24 cellular contexts compared by ENCODE assay signal in genomic region chr9:130975932-130976841, GRCh38. TPM values are rescaled to one million over a fixed set of nuclear protein-coding genes. Genes with fewer than 3 reads are reported as not detected.
DNase-seq lines count a peak whose midpoint lies in the region; ATAC-seq, FAIRE-seq and TF ChIP-seq lines count a peak whose summit lies in the region.
"Had no signal": no experiment of that assay in that cellular context is flagged by ENCODE, and none has a peak within 500 bp of the region (broad histone marks: within the 10 kb centered on the region; RNA-seq: fewer than 3 reads in every experiment).

No MANE protein-coding gene starts in this region.

- H4K91ac ChIP-seq in IMR-90 (ENCODE audit: insufficient read depth, low read depth, low read length) = no peak overlapping the region

- TF ChIP-seq POLR2A in IMR-90 (IDR thresholded peaks at IDR 0.05; ENCODE audit: low read depth, low read length) (no peak), K562 (conservative IDR thresholded peaks at IDR 0.05) (no peak), gastrocnemius medialis (IDR thresholded peaks at IDR 0.05) (no peak)

- no peak overlapping the region for H3K23ac ChIP-seq in IMR-90 (ENCODE audit: low read depth, low read length)

- peaks cover 61% of the 10 kb centered on the region for H3K27me3 ChIP-seq in IMR-90 (ENCODE audit: control insufficient read depth, insufficient read depth, low read length)
- H3K27me3 ChIP-seq in K562 (ENCODE audit: control insufficient read depth in 2 of 2, insufficient read depth in 2 of 2, low read length in 2 of 2) = peaks cover 81 to 97% of the 10 kb centered on the region in 2 experiments
- peaks cover 17 to 24% (median 18%) of the 10 kb centered on the region in 3 donors for H3K27me3 ChIP-seq in gastrocnemius medialis
- H3K27me3 ChIP-seq: BLaER1 treated with 17β-estradiol and CSF1 and Interleukin-3, amounts not matched to agents 10 nM and 100 nM had no signal

- no peaks in the 10 kb centered on the region for H3K9me3 Mint-ChIP-seq in natural killer cell treated with Interleukin-12 subunit alpha and Interleukin-12 subunit beta and Interleukin-15 and Interleukin-18, amount 100 ng/mL, for 72 hours
- no peaks in the 10 kb centered on the region for H3K9me3 Mint-ChIP-seq in natural killer cell
- H3K9me3 Mint-ChIP-seq in activated T-helper 2 cell treated with anti-CD3 and anti-CD28 coated beads, Interferon-gamma antibody, Interleukin-2, Interleukin-4, amounts not matched to agents 10 μg/mL and 5 μg/mL and 100 μg/mL, durations not matched to agents 14 hours and 24 hours and 36 hours = no peaks in the 10 kb centered on the region
- H3K9me3 Mint-ChIP-seq: CD4-positive, alpha-beta T cell; GM23338 had no signal

- no peak overlapping the region for H3K4me3 ChIP-seq in IMR-90 (ENCODE audit: insufficient read depth, low read depth, low read length)
- H3K4me3 ChIP-seq in K562 = no peak overlapping the region
- H3K4me3 ChIP-seq in gastrocnemius medialis = no peak overlapping the region
- H3K4me3 ChIP-seq: A549; BLaER1 treated with 17β-estradiol and CSF1 and Interleukin-3, amounts not matched to agents 10 nM and 100 nM; GM23338 had no signal

- intact Hi-C loops in natural killer cell (cut with micrococcal nuclease) = no loop called here
- intact Hi-C loops in IMR-90 (cut with micrococcal nuclease) = no loop called here
- intact Hi-C loops in K562 (cut with micrococcal nuclease) = no loop called here
- intact Hi-C loops in activated T-helper 2 cell treated with anti-CD3 and anti-CD28 coated beads, Interferon-gamma antibody, Interleukin-2, Interleukin-4, amounts not matched to agents 10 μg/mL and 5 μg/mL and 100 μg/mL, durations not matched to agents 14 hours and 24 hours and 36 hours (cut with micrococcal nuclease) = no loop called here
- intact Hi-C loops in gastrocnemius medialis (cut with DNase I; ENCODE audit: low total_unique reads) = no loop called here

- no peaks in the 10 kb centered on the region for H3K4me1 ChIP-seq in IMR-90 (ENCODE audit: control insufficient read depth, insufficient read depth, low read length)
- peaks cover 0 to 17% of the 10 kb centered on the region in 2 experiments; a peak in 1 of 5 replicates for H3K4me1 ChIP-seq in K562 (replicated peaks in 1 of 2; ENCODE audit: control insufficient read depth in 2 of 2, insufficient read depth in 2 of 2, low read length in 2 of 2)
- no peaks in the 10 kb centered on the region for H3K4me1 ChIP-seq in gastrocnemius medialis
- H3K4me1 ChIP-seq: A549, BE2C had no signal

- FAIRE-seq in K562 (lab: Jason Lieb, UNC) = no peak
- FAIRE-seq: A549, D721Med, G401.6, GM12892 had no signal

- dilution Hi-C loops in IMR-90 (cut with HindIII; ENCODE audit: low sequenced_read_pairs, unreplicated experiment) = no loop called here

- H3K9ac ChIP-seq in IMR-90 (ENCODE audit: low read depth, low read length) (no peak overlapping the region), K562 (ENCODE audit: insufficient read depth in 1 of 2, low read depth in 2 of 2, low read length in 2 of 2) (no peak overlapping the region)
- H3K9ac ChIP-seq: BLaER1 treated with 17β-estradiol and CSF1 and Interleukin-3, amounts not matched to agents 10 nM and 100 nM had no signal

- ATAC-seq in natural killer cell treated with Interleukin-12 subunit alpha and Interleukin-12 subunit beta and Interleukin-15 and Interleukin-18, amount 100 ng/mL, for 72 hours = no peak
- ATAC-seq in natural killer cell (no peak), IMR-90 (ENCODE audit: low read depth) (no peak), K562 (peak; percentile 2), gastrocnemius medialis (no peak), HG02642 (IDR thresholded peaks at IDR 0.05; ENCODE audit: poor library complexity, unreplicated experiment) (no peak)
- ATAC-seq: A549, GM23338 had no signal

- H2BK120ac ChIP-seq in IMR-90 (ENCODE audit: low read depth, low read length) = no peak overlapping the region

- POLR2A ChIA-PET in IMR-90 (lab: Charles Lee; ENCODE audit: unreplicated experiment) = no interaction called here
- POLR2A ChIA-PET in K562 (lab: Yijun Ruan, JAX) = interaction anchor here (0.5 to 4.2 kb wide), 11 partner anchors 9 to 220 kb away, joined by 3 to 86 read pairs (median 5); no protein-coding TSS in a partner anchor

- no peak overlapping the region for H4K8ac ChIP-seq in IMR-90 (ENCODE audit: low read depth in 2 of 2, low read length in 2 of 2)

- no peak overlapping the region for H3K27ac Mint-ChIP-seq in natural killer cell treated with Interleukin-12 subunit alpha and Interleukin-12 subunit beta and Interleukin-15 and Interleukin-18, amount 100 ng/mL, for 72 hours
- no peak overlapping the region for H3K27ac Mint-ChIP-seq in natural killer cell
- no peak overlapping the region for H3K27ac Mint-ChIP-seq in activated T-helper 2 cell treated with anti-CD3 and anti-CD28 coated beads, Interferon-gamma antibody, Interleukin-2, Interleukin-4, amounts not matched to agents 10 μg/mL and 5 μg/mL and 100 μg/mL, durations not matched to agents 14 hours and 24 hours and 36 hours
- H3K27ac Mint-ChIP-seq: CD14-positive monocyte; CD4-positive, alpha-beta T cell; GM23338 had no signal

- TF ChIP-seq EP300 in K562 (IDR thresholded peaks at IDR 0.05; ENCODE audit: low read length) = no peak

- H2AK5ac ChIP-seq in IMR-90 (ENCODE audit: low read depth, low read length) = no peak overlapping the region

- peak; percentile 32 for DNase-seq in natural killer cell treated with Interleukin-12 subunit alpha and Interleukin-12 subunit beta and Interleukin-15 and Interleukin-18, amount 100 ng/mL, for 72 hours (ENCODE audit: low spot score)
- DNase-seq in natural killer cell (no peak), IMR-90 (no peak), K562 (ENCODE audit: extremely low read depth in 1 of 4, low spot score in 3 of 4) (peak; percentile 33 to 68 (median 64)), gastrocnemius medialis (no peak)
- no peak for DNase-seq in activated T-helper 2 cell treated with anti-CD3 and anti-CD28 coated beads, Interferon-gamma antibody, Interleukin-2, Interleukin-4, amounts not matched to agents 10 μg/mL and 5 μg/mL and 100 μg/mL, durations not matched to agents 14 hours and 24 hours and 36 hours (ENCODE audit: low spot score)
- DNase-seq: 8988T; ACHN; AML-193; BE2C; CD4-positive, alpha-beta T cell; CD8-positive, alpha-beta memory T cell; DMS 273 treated with DMSO at 0.1 percent for 48 hours; DMS79; EL; HCEC 1CT had no signal

- TF ChIP-seq CTCF in natural killer cell (IDR thresholded peaks at IDR 0.05) (no peak), IMR-90 (conservative IDR thresholded peaks at IDR 0.05; ENCODE audit: low read depth, low read length) (no peak), K562 (IDR thresholded peaks at IDR 0.05 in 2 of 3, conservative IDR thresholded peaks at IDR 0.05 in 1 of 3; ENCODE audit: insufficient read depth in 2 of 3, low read depth in 1 of 3, low read length in 3 of 3) (no peak), gastrocnemius medialis (IDR thresholded peaks at IDR 0.05 in 4 of 5, conservative IDR thresholded peaks at IDR 0.05 in 1 of 5) (no peak)

- no peaks in the 10 kb centered on the region for H3K36me3 ChIP-seq in IMR-90 (ENCODE audit: control insufficient read depth, insufficient read depth, low read length)
- H3K36me3 ChIP-seq in K562 (ENCODE audit: control insufficient read depth, insufficient read depth, low read length) = no peaks in the 10 kb centered on the region
- H3K36me3 ChIP-seq in gastrocnemius medialis = no peaks in the 10 kb centered on the region
- H3K36me3 ChIP-seq: BE2C; BLaER1 treated with 17β-estradiol and CSF1 and Interleukin-3, amounts not matched to agents 10 nM and 100 nM had no signal

- no peak overlapping the region for H3K4ac ChIP-seq in IMR-90 (ENCODE audit: low read depth, low read length)

- H3K4me3 Mint-ChIP-seq in natural killer cell treated with Interleukin-12 subunit alpha and Interleukin-12 subunit beta and Interleukin-15 and Interleukin-18, amount 100 ng/mL, for 72 hours = no peak overlapping the region
- H3K4me3 Mint-ChIP-seq in natural killer cell = no peak overlapping the region
- H3K4me3 Mint-ChIP-seq in activated T-helper 2 cell treated with anti-CD3 and anti-CD28 coated beads, Interferon-gamma antibody, Interleukin-2, Interleukin-4, amounts not matched to agents 10 μg/mL and 5 μg/mL and 100 μg/mL, durations not matched to agents 14 hours and 24 hours and 36 hours (ENCODE audit: low read depth) = no peak overlapping the region
- H3K4me3 Mint-ChIP-seq: CD14-positive monocyte; CD4-positive, alpha-beta T cell; CD8-positive, alpha-beta memory T cell; GM23338 had no signal

- no peak overlapping the region for H3K56ac ChIP-seq in IMR-90 (ENCODE audit: extremely low read depth, insufficient read depth, low read length)

- H3K27ac ChIP-seq in IMR-90 (ENCODE audit: insufficient read depth, low read length) = no peak overlapping the region
- H3K27ac ChIP-seq in K562 (ENCODE audit: extremely low read depth, low read depth, low read length) = no peak overlapping the region
- H3K27ac ChIP-seq in gastrocnemius medialis = no peak overlapping the region
- H3K27ac ChIP-seq: A549; BLaER1 treated with 17β-estradiol and CSF1 and Interleukin-3, amounts not matched to agents 10 nM and 100 nM had no signal

- H3K79me1 ChIP-seq in IMR-90 (ENCODE audit: low read depth in 1 of 2, low read length in 2 of 2) = no peaks in the 10 kb centered on the region

- WGBS in IMR-90 (ENCODE audit: extremely low coverage in 2 of 2, insufficient read length in 1 of 2), 2 experiments = 89% methylated on average over 9 of the region's 13 CpGs; no CpG with 5 or more reads in 1 of the 2 experiments
- WGBS in K562 (ENCODE audit: insufficient coverage, low coverage, missing lambda C conversion rate) = 2% methylated on average over 13 of the region's 13 CpGs

- no peaks in the 10 kb centered on the region for H3K79me2 ChIP-seq in K562 (ENCODE audit: control insufficient read depth, insufficient read depth, low read length)

- H2BK15ac ChIP-seq in IMR-90 (ENCODE audit: low read depth, low read length) = no peak overlapping the region

- peaks cover 13 to 22% of the 10 kb centered on the region in 2 donors for H3K27me3 Mint-ChIP-seq in natural killer cell treated with Interleukin-12 subunit alpha and Interleukin-12 subunit beta and Interleukin-15 and Interleukin-18, amount 100 ng/mL, for 72 hours
- peaks cover 8 to 16% of the 10 kb centered on the region in 2 donors for H3K27me3 Mint-ChIP-seq in natural killer cell (ENCODE audit: low read depth in 2 of 2)
- H3K27me3 Mint-ChIP-seq in activated T-helper 2 cell treated with anti-CD3 and anti-CD28 coated beads, Interferon-gamma antibody, Interleukin-2, Interleukin-4, amounts not matched to agents 10 μg/mL and 5 μg/mL and 100 μg/mL, durations not matched to agents 14 hours and 24 hours and 36 hours (ENCODE audit: low read depth) = peaks cover 3% of the 10 kb centered on the region

- BruUV-seq in IMR-90 (replicated peaks; lab: Mats Ljungman, UMichigan) (no TSS peak), K562 (replicated peaks; lab: Mats Ljungman, UMichigan) (no TSS peak)

- H3K4me2 ChIP-seq in IMR-90 (ENCODE audit: low read depth, low read length) = no peak overlapping the region
- no peak overlapping the region for H3K4me2 ChIP-seq in K562 (ENCODE audit: insufficient read depth, low read length)
- H3K4me2 ChIP-seq: A549; BLaER1 treated with 17β-estradiol and CSF1 and Interleukin-3, amounts not matched to agents 10 nM and 100 nM; GM23338 had no signal

- in situ Hi-C loops in IMR-90 (cut with MboI; ENCODE audit: low sequenced_read_pairs) = no loop called here
- in situ Hi-C loops in K562 (cut with MboI) = loop anchor here (25.0 kb wide), 1 partner anchor 264 kb away; no protein-coding TSS in a partner anchor
- in situ Hi-C loops in gastrocnemius medialis (cut with MboI; ENCODE audit: low sequenced_read_pairs in 4 of 4) = no loop called here

- H4K5ac ChIP-seq in IMR-90 (ENCODE audit: low read depth, low read length) = no peak overlapping the region

- no peak overlapping the region for H3K14ac ChIP-seq in IMR-90 (replicated peaks; ENCODE audit: low read depth, low read length)

- H2BK5ac ChIP-seq in IMR-90 (ENCODE audit: low read depth, low read length, poor library complexity, severe bottlenecking) = no peak overlapping the region

- H2AK9ac ChIP-seq in IMR-90 (replicated peaks; ENCODE audit: low read depth, low read length, poor library complexity) = peak overlapping the region; percentile 28

- no peaks in the 10 kb centered on the region for H3K36me3 Mint-ChIP-seq in natural killer cell treated with Interleukin-12 subunit alpha and Interleukin-12 subunit beta and Interleukin-15 and Interleukin-18, amount 100 ng/mL, for 72 hours
- no peaks in the 10 kb centered on the region for H3K36me3 Mint-ChIP-seq in natural killer cell
- H3K36me3 Mint-ChIP-seq in activated T-helper 2 cell treated with anti-CD3 and anti-CD28 coated beads, Interferon-gamma antibody, Interleukin-2, Interleukin-4, amounts not matched to agents 10 μg/mL and 5 μg/mL and 100 μg/mL, durations not matched to agents 14 hours and 24 hours and 36 hours (ENCODE audit: low read depth) = no peaks in the 10 kb centered on the region
- H3K36me3 Mint-ChIP-seq: CD14-positive monocyte; CD8-positive, alpha-beta memory T cell had no signal

- H3K18ac ChIP-seq in IMR-90 (ENCODE audit: low read depth, low read length) = no peak overlapping the region

- H2BK20ac ChIP-seq in IMR-90 (ENCODE audit: low read depth, low read length) = no peak overlapping the region

- H2AFZ ChIP-seq in IMR-90 (replicated peaks; ENCODE audit: low read length, poor library complexity) (no peak overlapping the region), K562 (ENCODE audit: low read depth, low read length) (no peak overlapping the region)
- H2AFZ ChIP-seq: GM23338 had no signal

- no peaks in the 10 kb centered on the region for H3K9me3 ChIP-seq in IMR-90 (ENCODE audit: control insufficient read depth, insufficient read depth, low read length)
- no peaks in the 10 kb centered on the region; the same call in 1 of the 2 replicates for H3K9me3 ChIP-seq in K562 (replicated peaks; ENCODE audit: control insufficient read depth, insufficient read depth, low read depth, low read length)
- H3K9me3 ChIP-seq in gastrocnemius medialis = no peaks in the 10 kb centered on the region
- H3K9me3 ChIP-seq: A549; BLaER1 treated with 17β-estradiol and CSF1 and Interleukin-3, amounts not matched to agents 10 nM and 100 nM had no signal

- CTCF ChIA-PET in IMR-90 (lab: Yijun Ruan, JAX) = no interaction called here
- CTCF ChIA-PET in K562 (lab: Yijun Ruan, JAX; ENCODE audit: low intra/inter-chr PET ratio) = no interaction called here

- TF ChIP-seq RAD21 in IMR-90 (IDR thresholded peaks at IDR 0.05; ENCODE audit: low read length) (no peak), K562 (CRISPR knock-in tag; conservative IDR thresholded peaks at IDR 0.05 in 1 of 2, IDR thresholded peaks at IDR 0.05 in 1 of 2) (no peak)

- H4K20me1 ChIP-seq in IMR-90 (ENCODE audit: insufficient read depth, low read length) (no peaks in the 10 kb centered on the region), K562 (replicated peaks; ENCODE audit: control insufficient read depth, insufficient read depth, low read length) (peaks cover 81% of the 10 kb centered on the region)
- H4K20me1 ChIP-seq: BLaER1 treated with 17β-estradiol and CSF1 and Interleukin-3, amounts not matched to agents 10 nM and 100 nM had no signal

- H3K4me1 Mint-ChIP-seq in natural killer cell treated with Interleukin-12 subunit alpha and Interleukin-12 subunit beta and Interleukin-15 and Interleukin-18, amount 100 ng/mL, for 72 hours (ENCODE audit: low read depth in 2 of 2) = no peaks in the 10 kb centered on the region
- H3K4me1 Mint-ChIP-seq in natural killer cell = peaks cover 0 to 12% of the 10 kb centered on the region in 2 donors
- H3K4me1 Mint-ChIP-seq in activated T-helper 2 cell treated with anti-CD3 and anti-CD28 coated beads, Interferon-gamma antibody, Interleukin-2, Interleukin-4, amounts not matched to agents 10 μg/mL and 5 μg/mL and 100 μg/mL, durations not matched to agents 14 hours and 24 hours and 36 hours (ENCODE audit: low read depth) = no peaks in the 10 kb centered on the region
- H3K4me1 Mint-ChIP-seq: CD8-positive, alpha-beta memory T cell had no signal

- no peaks in the 10 kb centered on the region for H3K9me1 ChIP-seq in IMR-90 (ENCODE audit: insufficient read depth, low read length)
- H3K9me1 ChIP-seq in K562 (ENCODE audit: control insufficient read depth, insufficient read depth, low read length) = peaks cover 4% of the 10 kb centered on the region

RNA-seq across cellular contexts. Expression of gene LAMC3, which starts 32.8 kb away (rescaled TPM):
- not detected for total RNA-seq in natural killer cell treated with Interleukin-12 subunit alpha and Interleukin-12 subunit beta and Interleukin-15 and Interleukin-18, amount 100 ng/mL, for 72 hours
- not detected for total RNA-seq in natural killer cell
- under 0.01 TPM in 1 of 2 replicates, not detected in the other for total RNA-seq in IMR-90 (2012; rRNA removed)
- polyA plus RNA-seq in IMR-90 (2012; rRNA removed) = not detected in 2 replicates
- 0.01 TPM in 1 of 2 replicates, not detected in the other for polyA plus RNA-seq in IMR-90 (2012; cell fraction: cytosol; rRNA removed)
- polyA plus RNA-seq in IMR-90 (2012; cell fraction: nucleus; rRNA removed; ENCODE audit: low replicate concordance) = 0.03 and 0.05 TPM in 2 replicates
- 0.69 TPM in 1 of 2 replicates, not detected in the other for total RNA-seq in K562 (2011; cell fraction: chromatin; rRNA removed; ENCODE audit: low replicate concordance)
- total RNA-seq in K562 (2011; cell fraction: nucleolus; rRNA removed) = 0.26 and 0.33 TPM in 2 replicates
- total RNA-seq in K562 (2011; cell fraction: nucleoplasm; rRNA removed) = 0.22 TPM in 1 of 2 replicates, not detected in the other
- not detected in 2 replicates for total RNA-seq in K562 (2014; rRNA removed)
- not detected in 2 replicates for total RNA-seq in K562 (2014; rRNA removed; fragmentation: Illumina TruSeq; extraction: Trizol)
- total RNA-seq in K562 (2015; rRNA removed; fragmentation: Illumina TruSeq; extraction: Trizol) = not detected in 2 replicates
- 0.09 TPM in 1 of 2 replicates, not detected in the other for total RNA-seq in K562 (2021)
- polyA plus RNA-seq in K562 (2011; rRNA removed) = 0.05 and 0.10 TPM in 2 replicates
- polyA plus RNA-seq in K562 (2011; cell fraction: cytosol; rRNA removed) = 0.03 and 0.66 TPM in 2 replicates
- polyA plus RNA-seq in K562 (2011; cell fraction: nucleus; rRNA removed) = 0.04 and 0.20 TPM in 2 replicates
- 0.03 and 0.07 TPM in 2 replicates for polyA plus RNA-seq in K562 (2012)
- polyA plus RNA-seq in K562 (2014; fragmentation: Illumina TruSeq; extraction: Trizol) = not detected in 2 replicates
- polyA plus RNA-seq in K562 (2014; fragmentation: Nextera tagmentation; extraction: Ambion mirVana) = not detected
- polyA plus RNA-seq in K562 (2014; rRNA removed) = not detected in 2 replicates
- polyA minus RNA-seq in K562 (2011; rRNA and poly(A)+ RNA removed) = not detected in 2 replicates
- not detected in 2 replicates for polyA minus RNA-seq in K562 (2011; cell fraction: cytosol; rRNA and poly(A)+ RNA removed)
- 0.27 TPM in 1 of 2 replicates, not detected in the other for polyA minus RNA-seq in K562 (2011; cell fraction: nucleus; rRNA and poly(A)+ RNA removed)
- total RNA-seq in activated T-helper 2 cell treated with anti-CD3 and anti-CD28 coated beads, Interferon-gamma antibody, Interleukin-2, Interleukin-4, amounts not matched to agents 10 μg/mL and 5 μg/mL and 100 μg/mL, durations not matched to agents 14 hours and 24 hours and 36 hours = not detected in 2 replicates
- total RNA-seq in gastrocnemius medialis = 1 to 10 TPM in 2 of 4 donors, under 1 TPM in 2; 0.07 to 1.5 (median 0.72) TPM
- polyA plus RNA-seq: CD14-positive monocyte; CD8-positive, alpha-beta memory T cell had no signal

RNA-seq across cellular contexts. Expression of gene FIBCD1, which starts 37.1 kb away (rescaled TPM):
- not detected for total RNA-seq in natural killer cell treated with Interleukin-12 subunit alpha and Interleukin-12 subunit beta and Interleukin-15 and Interleukin-18, amount 100 ng/mL, for 72 hours
- not detected for total RNA-seq in natural killer cell
- 1.1 and 2.2 TPM in 2 replicates for total RNA-seq in IMR-90 (2012; rRNA removed)
- polyA plus RNA-seq in IMR-90 (2012; rRNA removed) = 10.1 and 12.2 TPM in 2 replicates
- 8.8 and 15.2 TPM in 2 replicates for polyA plus RNA-seq in IMR-90 (2012; cell fraction: cytosol; rRNA removed)
- 11.6 and 31.9 TPM in 2 replicates for polyA plus RNA-seq in IMR-90 (2012; cell fraction: nucleus; rRNA removed; ENCODE audit: low replicate concordance)
- 0.21 TPM in 1 of 2 replicates, not detected in the other for total RNA-seq in K562 (2011; cell fraction: chromatin; rRNA removed; ENCODE audit: low replicate concordance)
- not detected in 2 replicates for total RNA-seq in K562 (2011; cell fraction: nucleolus; rRNA removed)
- not detected in 2 replicates for total RNA-seq in K562 (2011; cell fraction: nucleoplasm; rRNA removed)
- total RNA-seq in K562 (2014; rRNA removed) = 1.00 and 2.1 TPM in 2 replicates
- total RNA-seq in K562 (2014; rRNA removed; fragmentation: Illumina TruSeq; extraction: Trizol) = 0.95 TPM in 1 of 2 replicates, not detected in the other
- not detected in 2 replicates for total RNA-seq in K562 (2015; rRNA removed; fragmentation: Illumina TruSeq; extraction: Trizol)
- total RNA-seq in K562 (2021) = 0.71 and 1.5 TPM in 2 replicates
- polyA plus RNA-seq in K562 (2011; rRNA removed) = 0.79 and 1.2 TPM in 2 replicates
- 2.1 and 3.8 TPM in 2 replicates for polyA plus RNA-seq in K562 (2011; cell fraction: cytosol; rRNA removed)
- 1.2 TPM in 2 replicates for polyA plus RNA-seq in K562 (2011; cell fraction: nucleus; rRNA removed)
- 0.91 and 1.3 TPM in 2 replicates for polyA plus RNA-seq in K562 (2012)
- not detected in 2 replicates for polyA plus RNA-seq in K562 (2014; fragmentation: Illumina TruSeq; extraction: Trizol)
- not detected for polyA plus RNA-seq in K562 (2014; fragmentation: Nextera tagmentation; extraction: Ambion mirVana)
- polyA plus RNA-seq in K562 (2014; rRNA removed) = 0.53 and 2.7 TPM in 2 replicates
- not detected in 2 replicates for polyA minus RNA-seq in K562 (2011; rRNA and poly(A)+ RNA removed)
- not detected in 2 replicates for polyA minus RNA-seq in K562 (2011; cell fraction: cytosol; rRNA and poly(A)+ RNA removed)
- polyA minus RNA-seq in K562 (2011; cell fraction: nucleus; rRNA and poly(A)+ RNA removed) = 0.67 TPM in 1 of 2 replicates, not detected in the other
- total RNA-seq in activated T-helper 2 cell treated with anti-CD3 and anti-CD28 coated beads, Interferon-gamma antibody, Interleukin-2, Interleukin-4, amounts not matched to agents 10 μg/mL and 5 μg/mL and 100 μg/mL, durations not matched to agents 14 hours and 24 hours and 36 hours = not detected in 2 replicates
- not detected for total RNA-seq in gastrocnemius medialis
- total RNA-seq: CD4-positive, alpha-beta T cell; CD8-positive, alpha-beta memory T cell had no signal
- polyA plus RNA-seq: CD14-positive monocyte; CD8-positive, alpha-beta memory T cell had no signal

Comparison
In these comparisons a context has a peak if more than half of its experiments do, and no peak if none do; other contexts are left out.
1. DNase-seq: peak in natural killer cell treated with Interleukin-12 subunit alpha and Interleukin-12 subunit beta and Interleukin-15 and Interleukin-18, amount 100 ng/mL, for 72 hours (single experiment) and K562 (4 of 4); none in natural killer cell (single experiment), IMR-90 (single experiment), activated T-helper 2 cell treated with anti-CD3 and anti-CD28 coated beads, Interferon-gamma antibody, Interleukin-2, Interleukin-4, amounts not matched to agents 10 μg/mL and 5 μg/mL and 100 μg/mL, durations not matched to agents 14 hours and 24 hours and 36 hours (single experiment) and gastrocnemius medialis (0 of 2).